Comparison of ENCODE assay signal across 25 cellular contexts in genomic region chr3:187694801-187695200, GRCh38. TPM values are rescaled to one million over a fixed set of nuclear protein-coding genes. Genes with fewer than 3 reads are reported as not detected.
DNase-seq lines count a peak whose midpoint lies in the region; ATAC-seq and TF ChIP-seq lines count a peak whose summit lies in the region.
"Had no signal": no experiment of that assay in that cellular context is flagged by ENCODE, and none has a peak within 500 bp of the region (broad histone marks: within the 10 kb centered on the region; RNA-seq: fewer than 3 reads in every experiment).

No MANE protein-coding gene starts in this region.

- intact Hi-C loops in IMR-90 (cut with micrococcal nuclease), result no loop called here
- intact Hi-C loops in gastrocnemius medialis (cut with DNase I; ENCODE audit: low total_unique reads), result no loop called here

- no peaks in the 10 kb centered on the region for H3K36me3 ChIP-seq in IMR-90 (ENCODE audit: control insufficient read depth, insufficient read depth, low read length)
- H3K36me3 ChIP-seq in gastrocnemius medialis, result no peaks in the 10 kb centered on the region
- H3K36me3 ChIP-seq: right lobe of liver had no signal

- dilution Hi-C loops in IMR-90 (cut with HindIII; ENCODE audit: low sequenced_read_pairs, unreplicated experiment), result loop anchor here (25.0 kb wide), 2 partner anchors 382 to 482 kb away; no protein-coding TSS in a partner anchor

- no peak overlapping the region for H2AK9ac ChIP-seq in IMR-90 (replicated peaks; ENCODE audit: low read depth, low read length, poor library complexity)

- H2BK15ac ChIP-seq in IMR-90 (ENCODE audit: low read depth, low read length), result no peak overlapping the region

- no peak overlapping the region for H3K9ac ChIP-seq in IMR-90 (ENCODE audit: low read depth, low read length)
- H3K9ac ChIP-seq: parathyroid adenoma had no signal

- CTCF ChIA-PET in IMR-90 (lab: Yijun Ruan, JAX), result no interaction called here

- H4K8ac ChIP-seq in IMR-90 (ENCODE audit: low read depth in 2 of 2, low read length in 2 of 2), result no peak overlapping the region

- no peak overlapping the region for H3K4me3 ChIP-seq in IMR-90 (ENCODE audit: insufficient read depth, low read depth, low read length)
- no peak overlapping the region for H3K4me3 ChIP-seq in gastrocnemius medialis
- H3K4me3 ChIP-seq: dorsolateral prefrontal cortex, right lobe of liver had no signal

- TF ChIP-seq CTCF in IMR-90 (conservative IDR thresholded peaks at IDR 0.05; ENCODE audit: low read depth, low read length), result no peak
- TF ChIP-seq CTCF in gastrocnemius medialis (IDR thresholded peaks at IDR 0.05 in 4 of 5, conservative IDR thresholded peaks at IDR 0.05 in 1 of 5), result no peak

- no peak for TF ChIP-seq RAD21 in IMR-90 (IDR thresholded peaks at IDR 0.05; ENCODE audit: low read length)

- WGBS in IMR-90 (ENCODE audit: extremely low coverage in 2 of 2, insufficient read length in 1 of 2), 2 experiments, result no CpG with 5 or more reads among the region's 3 CpGs

- H3K56ac ChIP-seq in IMR-90 (ENCODE audit: extremely low read depth, insufficient read depth, low read length), result no peak overlapping the region

- TF ChIP-seq POLR2A in IMR-90 (IDR thresholded peaks at IDR 0.05; ENCODE audit: low read depth, low read length) (no peak), gastrocnemius medialis (IDR thresholded peaks at IDR 0.05) (no peak)

- H2BK120ac ChIP-seq in IMR-90 (ENCODE audit: low read depth, low read length), result no peak overlapping the region

- POLR2A ChIA-PET in IMR-90 (lab: Charles Lee; ENCODE audit: unreplicated experiment), result no interaction called here

- no peak overlapping the region for H3K4me2 ChIP-seq in IMR-90 (ENCODE audit: low read depth, low read length)

- H3K4ac ChIP-seq in IMR-90 (ENCODE audit: low read depth, low read length), result no peak overlapping the region

- DNase-seq in IMR-90 (peak; percentile 22), amniotic epithelial cell (ENCODE audit: low read depth) (peak; percentile 21), glomerular visceral epithelial cell (ENCODE audit: extremely low spot score) (peak; percentile 24), gastrocnemius medialis (peak in 1 of 2 donors; percentile 27), HCEC 1CT (no peak)
- DNase-seq in stimulated activated CD4-positive, alpha-beta T cell treated with anti-CD3 and anti-CD28 coated beads, Interleukin-4, amount 100 ng/mL, for 24 hours, result no peak
- DNase-seq: activated CD4-positive, alpha-beta T cell treated with anti-CD3 and anti-CD28 coated beads, Interleukin-2, amount 50 U/mL, for 1 hour; activated CD8-positive, alpha-beta memory T cell treated with anti-CD3 and anti-CD28 coated beads, Interleukin-2, amount 10 ng/mL, durations not matched to agents 7 days and 5 days; activated naive CD4-positive, alpha-beta T cell treated with anti-CD3 and anti-CD28 coated beads, Interleukin-2, amount 50 U/mL, for 16 hours; CD4-positive, alpha-beta memory T cell; dorsolateral prefrontal cortex; GF-D8; GOT3; hippocampal formation; Kasumi-1; NCI-H1105; NCI-H2029 treated with DMSO at 0.1 percent for 48 hours; NCI-H446; NCI-H82; right lobe of liver; SW 1271 had no signal

- H3K27ac ChIP-seq in IMR-90 (ENCODE audit: insufficient read depth, low read length), result no peak overlapping the region
- peak overlapping the region in 3 of 4 donors; percentile 31 to 62 (median 37) for H3K27ac ChIP-seq in gastrocnemius medialis
- H3K27ac ChIP-seq: dorsolateral prefrontal cortex, parathyroid adenoma, right lobe of liver had no signal

- H3K9me3 ChIP-seq in IMR-90 (ENCODE audit: control insufficient read depth, insufficient read depth, low read length) (no peaks in the 10 kb centered on the region), gastrocnemius medialis (no peaks in the 10 kb centered on the region)
- H3K9me3 ChIP-seq: right lobe of liver had no signal

- no peak overlapping the region for H4K91ac ChIP-seq in IMR-90 (ENCODE audit: insufficient read depth, low read depth, low read length)

- H3K27me3 ChIP-seq in IMR-90 (ENCODE audit: control insufficient read depth, insufficient read depth, low read length) (peaks cover 15% of the 10 kb centered on the region), gastrocnemius medialis (no peaks in the 10 kb centered on the region)
- H3K27me3 ChIP-seq: right lobe of liver had no signal

- H2BK5ac ChIP-seq in IMR-90 (ENCODE audit: low read depth, low read length, poor library complexity, severe bottlenecking), result no peak overlapping the region

- no peak overlapping the region for H3K18ac ChIP-seq in IMR-90 (ENCODE audit: low read depth, low read length)

- no peaks in the 10 kb centered on the region for H3K79me1 ChIP-seq in IMR-90 (ENCODE audit: low read depth in 1 of 2, low read length in 2 of 2)

- no peak overlapping the region for H2AFZ ChIP-seq in IMR-90 (replicated peaks; ENCODE audit: low read length, poor library complexity)
- H2AFZ ChIP-seq: parathyroid adenoma had no signal

- H3K23ac ChIP-seq in IMR-90 (ENCODE audit: low read depth, low read length), result no peak overlapping the region

- H4K20me1 ChIP-seq in IMR-90 (ENCODE audit: insufficient read depth, low read length), result no peaks in the 10 kb centered on the region

- no peak overlapping the region for H2BK20ac ChIP-seq in IMR-90 (ENCODE audit: low read depth, low read length)

- no peak for ATAC-seq in IMR-90 (ENCODE audit: low read depth)
- ATAC-seq in gastrocnemius medialis, result peak; percentile 50 to 78
- ATAC-seq in GM18511 (IDR thresholded peaks at IDR 0.05; ENCODE audit: unreplicated experiment), result no peak
- ATAC-seq: activated CD8-positive, alpha-beta memory T cell treated with anti-CD3 and anti-CD28 coated beads, Interleukin-2, amount 10 ng/mL, durations not matched to agents 7 days and 5 days; WTC11 had no signal

- BruUV-seq in IMR-90 (replicated peaks; lab: Mats Ljungman, UMichigan), result no TSS peak

- in situ Hi-C loops in IMR-90 (cut with MboI; ENCODE audit: low sequenced_read_pairs) (no loop called here), gastrocnemius medialis (cut with MboI; ENCODE audit: low sequenced_read_pairs in 4 of 4) (no loop called here)

- H3K14ac ChIP-seq in IMR-90 (replicated peaks; ENCODE audit: low read depth, low read length), result no peak overlapping the region

- no peak overlapping the region for H2AK5ac ChIP-seq in IMR-90 (ENCODE audit: low read depth, low read length)

- no peaks in the 10 kb centered on the region for H3K9me1 ChIP-seq in IMR-90 (ENCODE audit: insufficient read depth, low read length)

- H3K4me1 ChIP-seq in IMR-90 (ENCODE audit: control insufficient read depth, insufficient read depth, low read length) (no peaks in the 10 kb centered on the region), gastrocnemius medialis (peaks cover 8 to 13% of the 10 kb centered on the region in 2 donors)
- H3K4me1 ChIP-seq: parathyroid adenoma, right lobe of liver had no signal

- H4K5ac ChIP-seq in IMR-90 (ENCODE audit: low read depth, low read length), result no peak overlapping the region

TF ChIP-seq in IMR-90, 13 proteins besides CTCF, POLR2A, EP300 and RAD21 (continues in another document):
- TF ChIP-seq CHD1 (IDR thresholded peaks at IDR 0.05; ENCODE audit: low read depth, low read length) (no peak), MAZ (IDR thresholded peaks at IDR 0.05; ENCODE audit: borderline replicate concordance, low read depth, low read length) (no peak), MAFK (IDR thresholded peaks at IDR 0.05; ENCODE audit: low read depth, low read length) (no peak), MXI1 (IDR thresholded peaks at IDR 0.05; ENCODE audit: borderline replicate concordance, low read depth, low read length) (no peak), ELK1 (IDR thresholded peaks at IDR 0.05; ENCODE audit: borderline replicate concordance, low read depth, low read length) (no peak), CEBPB (IDR thresholded peaks at IDR 0.05; ENCODE audit: low read depth, low read length) (no peak), SMC3 (IDR thresholded peaks at IDR 0.05; ENCODE audit: low read depth, low read length) (no peak), FOS (IDR thresholded peaks at IDR 0.05; ENCODE audit: low read depth, low read length) (no peak), NFE2L2 (IDR thresholded peaks at IDR 0.05; ENCODE audit: low read depth, low read length) (no peak), RFX5 (IDR thresholded peaks at IDR 0.05; ENCODE audit: low read depth, low read length) (no peak), RCOR1 (IDR thresholded peaks at IDR 0.05; ENCODE audit: insufficient replicate concordance, low read length) (no peak)
- TF ChIP-seq, protein P1, sequence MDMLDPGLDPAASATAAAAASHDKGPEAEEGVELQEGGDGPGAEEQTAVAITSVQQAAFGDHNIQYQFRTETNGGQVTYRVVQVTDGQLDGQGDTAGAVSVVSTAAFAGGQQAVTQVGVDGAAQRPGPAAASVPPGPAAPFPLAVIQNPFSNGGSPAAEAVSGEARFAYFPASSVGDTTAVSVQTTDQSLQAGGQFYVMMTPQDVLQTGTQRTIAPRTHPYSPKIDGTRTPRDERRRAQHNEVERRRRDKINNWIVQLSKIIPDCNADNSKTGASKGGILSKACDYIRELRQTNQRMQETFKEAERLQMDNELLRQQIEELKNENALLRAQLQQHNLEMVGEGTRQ (IDR thresholded peaks at IDR 0.05; ENCODE audit: low read depth, low read length), result no peak

RNA-seq across cellular contexts. Expression of gene RTP2, which starts 7.6 kb away (rescaled TPM):
- total RNA-seq in IMR-90 (2012; rRNA removed), result not detected in 2 replicates
- polyA plus RNA-seq in IMR-90 (2012; rRNA removed), result not detected in 2 replicates
- not detected in 2 replicates for polyA plus RNA-seq in IMR-90 (2012; cell fraction: cytosol; rRNA removed)
- not detected in 2 replicates for polyA plus RNA-seq in IMR-90 (2012; cell fraction: nucleus; rRNA removed; ENCODE audit: low replicate concordance)
- total RNA-seq in gastrocnemius medialis, result 1 to 10 TPM in 3 of 4 donors, not detected in 1; 1.9 to 3.1 (median 2.3) TPM
- total RNA-seq: activated CD8-positive, alpha-beta memory T cell treated with anti-CD3 and anti-CD28 coated beads, Interleukin-2, amount 10 ng/mL, durations not matched to agents 7 days and 5 days; CD4-positive, alpha-beta memory T cell; dorsolateral prefrontal cortex; liver; right lobe of liver; WTC11 had no signal
- polyA plus RNA-seq: CD4-positive, alpha-beta memory T cell; liver had no signal

RNA-seq across cellular contexts. Expression of gene SST, which starts 24.6 kb away (rescaled TPM):
- total RNA-seq in IMR-90 (2012; rRNA removed) (not detected in 2 replicates), gastrocnemius medialis (not detected)
- not detected in 2 replicates for polyA plus RNA-seq in IMR-90 (2012; rRNA removed)
- not detected in 2 replicates for polyA plus RNA-seq in IMR-90 (2012; cell fraction: cytosol; rRNA removed)
- not detected in 2 replicates for polyA plus RNA-seq in IMR-90 (2012; cell fraction: nucleus; rRNA removed; ENCODE audit: low replicate concordance)
- total RNA-seq: activated CD8-positive, alpha-beta memory T cell treated with anti-CD3 and anti-CD28 coated beads, Interleukin-2, amount 10 ng/mL, durations not matched to agents 7 days and 5 days; CD4-positive, alpha-beta memory T cell; liver; right lobe of liver had no signal
- polyA plus RNA-seq: CD4-positive, alpha-beta memory T cell; liver had no signal

RNA-seq across cellular contexts. Expression of gene BCL6, which starts 50.5 kb away (rescaled TPM):
- total RNA-seq in IMR-90 (2012; rRNA removed) (21.4 and 22.6 TPM in 2 replicates), gastrocnemius medialis (100 to 1,000 TPM; 223 to 363 (median 292) TPM)
- 19.7 and 20.4 TPM in 2 replicates for polyA plus RNA-seq in IMR-90 (2012; rRNA removed)
- polyA plus RNA-seq in IMR-90 (2012; cell fraction: cytosol; rRNA removed), result 10.4 and 12.0 TPM in 2 replicates
- 66.2 and 89.5 TPM in 2 replicates for polyA plus RNA-seq in IMR-90 (2012; cell fraction: nucleus; rRNA removed; ENCODE audit: low replicate concordance)

Comparison
In these comparisons a context has a peak if more than half of its experiments do, and no peak if none do; other contexts are left out.
1. ATAC-seq: peak in gastrocnemius medialis (2 of 2); none in IMR-90 (single experiment) and GM18511 (single experiment).
2. DNase-seq: peak in IMR-90 (single experiment), amniotic epithelial cell (single experiment) and glomerular visceral epithelial cell (single experiment); none in stimulated activated CD4-positive, alpha-beta T cell treated with anti-CD3 and anti-CD28 coated beads, Interleukin-4, amount 100 ng/mL, for 24 hours (single experiment) and HCEC 1CT (single experiment).